ENCODE assay signal across 37 cellular contexts in genomic region chr2:205193121-205193520, GRCh38.
"Had no signal": no experiment of that assay in that cellular context is flagged by ENCODE, and none has a peak within 500 bp of the region (broad histone marks: within the 10 kb centered on the region; RNA-seq: fewer than 3 reads in every experiment).

No MANE protein-coding gene starts in this region.

- H3K27me3 Mint-ChIP-seq: activated CD4-positive, alpha-beta memory T cell treated with anti-CD3 and anti-CD28 coated beads, Interleukin-2, amount 10 ng/mL, durations not matched to agents 7 days and 5 days; activated CD4-positive, alpha-beta T cell treated with anti-CD3 and anti-CD28 coated beads for 36 hours; activated CD4-positive, alpha-beta T cell treated with anti-CD3 and anti-CD28 coated beads, Interleukin-2, amount 10 ng/mL, durations not matched to agents 7 days and 5 days; activated CD8-positive, alpha-beta memory T cell treated with anti-CD3 and anti-CD28 coated beads, Interleukin-2, amount 10 ng/mL, durations not matched to agents 7 days and 5 days; activated naive CD4-positive, alpha-beta T cell treated with anti-CD3 and anti-CD28 coated beads, Interleukin-2, amount 10 ng/mL, durations not matched to agents 7 days and 5 days; activated naive CD4-positive, alpha-beta T cell treated with anti-CD3 and anti-CD28 coated beads, Interleukin-2, amount 50 U/mL, for 24 hours; activated naive CD8-positive, alpha-beta T cell; activated naive CD8-positive, alpha-beta T cell treated with anti-CD3 and anti-CD28 coated beads, Interleukin-2, amount 10 ng/mL, durations not matched to agents 7 days and 5 days; activated naive CD8-positive, alpha-beta T cell treated with anti-CD3 and anti-CD28 coated beads, Interleukin-2, amount 50 U/mL, for 24 hours; activated T-cell treated with anti-CD3 and anti-CD28 coated beads, Interleukin-2, amount 50 U/mL, for 24 hours; central memory CD8-positive, alpha-beta T cell had no signal

- ATAC-seq: activated CD4-positive, alpha-beta T cell treated with anti-CD3 and anti-CD28 coated beads for 36 hours; activated CD4-positive, CD25-positive, alpha-beta regulatory T cell treated with anti-CD3 and anti-CD28 coated beads, Interleukin-2, amount 50 U/mL, for 24 hours; activated CD8-positive, alpha-beta memory T cell treated with anti-CD3 and anti-CD28 coated beads, Interleukin-2, amount 10 ng/mL, durations not matched to agents 7 days and 5 days; activated CD8-positive, alpha-beta T cell treated with anti-CD3 and anti-CD28 coated beads, Interleukin-2, amount 10 ng/mL, durations not matched to agents 7 days and 5 days; activated naive CD8-positive, alpha-beta T cell treated with anti-CD3 and anti-CD28 coated beads, Interleukin-2, amount 50 U/mL, for 24 hours had no signal

- H3K9me3 Mint-ChIP-seq: activated CD4-positive, alpha-beta memory T cell treated with anti-CD3 and anti-CD28 coated beads, Interleukin-2, amount 10 ng/mL, durations not matched to agents 7 days and 5 days; activated CD4-positive, alpha-beta T cell treated with anti-CD3 and anti-CD28 coated beads, Interleukin-2, amount 10 ng/mL, durations not matched to agents 7 days and 5 days; activated naive CD4-positive, alpha-beta T cell treated with anti-CD3 and anti-CD28 coated beads, Interleukin-2, amount 10 ng/mL, durations not matched to agents 7 days and 5 days; activated naive CD4-positive, alpha-beta T cell treated with anti-CD3 and anti-CD28 coated beads, Interleukin-2, amount 50 U/mL, for 24 hours; activated naive CD8-positive, alpha-beta T cell treated with anti-CD3 and anti-CD28 coated beads, Interleukin-2, amount 50 U/mL, for 24 hours; activated T-cell treated with anti-CD3 and anti-CD28 coated beads, Interleukin-2, amount 50 U/mL, for 24 hours; activated T-helper 2 cell treated with anti-CD3 and anti-CD28 coated beads, Interferon-gamma antibody, Interleukin-2, Interleukin-4, amounts not matched to agents 10 μg/mL and 5 μg/mL and 100 μg/mL, durations not matched to agents 14 hours and 24 hours and 36 hours; brain; central memory CD8-positive, alpha-beta T cell; T-helper 1 cell treated with Interleukin-12 subunit alpha and Interleukin-12 subunit beta and Interleukin-4 antibody, amounts not matched to agents 30 μg/mL and 1 μg/mL, for 36 hours; T-helper 2 cell treated with Interferon-gamma antibody and Interleukin-4, amounts not matched to agents 5 μg/mL and 100 μg/mL, for 36 hours; WTC11 had no signal

- DNase-seq: activated CD4-positive, alpha-beta memory T cell treated with anti-CD3 and anti-CD28 coated beads, Interleukin-2, amount 10 ng/mL, durations not matched to agents 7 days and 5 days; activated CD4-positive, alpha-beta T cell treated with anti-CD3 and anti-CD28 coated beads for 1 hour; activated CD4-positive, alpha-beta T cell treated with anti-CD3 and anti-CD28 coated beads for 36 hours; activated CD4-positive, alpha-beta T cell treated with anti-CD3 and anti-CD28 coated beads for 48 hours; activated CD4-positive, alpha-beta T cell treated with anti-CD3 and anti-CD28 coated beads, Interleukin-2, amount 50 U/mL, for 48 hours; activated CD4-positive, CD25-positive, alpha-beta regulatory T cell; activated CD8-positive, alpha-beta memory T cell treated with anti-CD3 and anti-CD28 coated beads for 24 hours; activated CD8-positive, alpha-beta memory T cell treated with anti-CD3 and anti-CD28 coated beads, Interleukin-2, amount 10 ng/mL, durations not matched to agents 7 days and 5 days; activated CD8-positive, alpha-beta memory T cell treated with anti-CD3 and anti-CD28 coated beads, Interleukin-2, amount 50 U/mL, for 48 hours; activated CD8-positive, alpha-beta T cell treated with anti-CD3 and anti-CD28 coated beads, Interleukin-2, amount 10 ng/mL, durations not matched to agents 7 days and 5 days; activated effector memory CD4-positive, alpha-beta T cell treated with Interleukin-2 at 50 U/mL for 16 hours; activated gamma-delta T cell; activated naive CD4-positive, alpha-beta T cell treated with Interleukin-2 at 50 U/mL for 16 hours; activated naive CD8-positive, alpha-beta T cell treated with anti-CD3 and anti-CD28 coated beads, Interleukin-2, amount 10 ng/mL, durations not matched to agents 7 days and 5 days; activated naive CD8-positive, alpha-beta T cell treated with anti-CD3 and anti-CD28 coated beads, Interleukin-2, amount 50 U/mL, for 24 hours; activated T-cell treated with anti-CD3 and anti-CD28 coated beads, Interleukin-2, amount 50 U/mL, for 24 hours; activated T-cell treated with anti-CD3 and anti-CD28 coated beads, Interleukin-2, amount 50 U/mL, for 48 hours; amygdala; anterior cingulate cortex; caudate nucleus; cerebellar nuclear complex; T-helper 1 cell; T-helper 9 cell had no signal

- H3K27ac Mint-ChIP-seq: activated CD4-positive, alpha-beta memory T cell treated with anti-CD3 and anti-CD28 coated beads, Interleukin-2, amount 10 ng/mL, durations not matched to agents 7 days and 5 days; activated CD4-positive, alpha-beta T cell treated with anti-CD3 and anti-CD28 coated beads for 36 hours; activated CD4-positive, alpha-beta T cell treated with anti-CD3 and anti-CD28 coated beads, Interleukin-2, amount 10 ng/mL, durations not matched to agents 7 days and 5 days; activated CD8-positive, alpha-beta memory T cell treated with anti-CD3 and anti-CD28 coated beads, Interleukin-2, amount 10 ng/mL, durations not matched to agents 7 days and 5 days; activated CD8-positive, alpha-beta T cell treated with anti-CD3 and anti-CD28 coated beads, Interleukin-2, amount 10 ng/mL, durations not matched to agents 7 days and 5 days; activated naive CD4-positive, alpha-beta T cell treated with anti-CD3 and anti-CD28 coated beads, Interleukin-2, amount 10 ng/mL, durations not matched to agents 7 days and 5 days; activated naive CD4-positive, alpha-beta T cell treated with anti-CD3 and anti-CD28 coated beads, Interleukin-2, amount 50 U/mL, for 24 hours; activated naive CD8-positive, alpha-beta T cell; activated naive CD8-positive, alpha-beta T cell treated with anti-CD3 and anti-CD28 coated beads, Interleukin-2, amount 10 ng/mL, durations not matched to agents 7 days and 5 days; activated naive CD8-positive, alpha-beta T cell treated with anti-CD3 and anti-CD28 coated beads, Interleukin-2, amount 50 U/mL, for 24 hours; activated T-cell treated with anti-CD3 and anti-CD28 coated beads, Interleukin-2, amount 50 U/mL, for 24 hours; activated T-helper 2 cell treated with anti-CD3 and anti-CD28 coated beads, Interferon-gamma antibody, Interleukin-2, Interleukin-4, amounts not matched to agents 10 μg/mL and 5 μg/mL and 100 μg/mL, durations not matched to agents 14 hours and 24 hours and 36 hours; T-helper 1 cell treated with Interleukin-12 subunit alpha and Interleukin-12 subunit beta and Interleukin-4 antibody, amounts not matched to agents 30 μg/mL and 1 μg/mL, for 36 hours; T-helper 2 cell treated with Interferon-gamma antibody and Interleukin-4, amounts not matched to agents 5 μg/mL and 100 μg/mL, for 36 hours; WTC11 had no signal

- H3K4me1 Mint-ChIP-seq: activated CD4-positive, alpha-beta memory T cell treated with anti-CD3 and anti-CD28 coated beads, Interleukin-2, amount 10 ng/mL, durations not matched to agents 7 days and 5 days; activated CD8-positive, alpha-beta memory T cell treated with anti-CD3 and anti-CD28 coated beads, Interleukin-2, amount 10 ng/mL, durations not matched to agents 7 days and 5 days; central memory CD8-positive, alpha-beta T cell had no signal

- H3K27ac ChIP-seq: ascending aorta, cardiac muscle cell, VCaP had no signal

- H3K4me3 ChIP-seq: ascending aorta, cardiac muscle cell had no signal

- H3K4me1 ChIP-seq: ascending aorta had no signal

- H3K27me3 ChIP-seq: ascending aorta, cardiac muscle cell had no signal

- H3K36me3 ChIP-seq: ascending aorta, cardiac muscle cell had no signal

- H3K36me3 Mint-ChIP-seq: activated CD8-positive, alpha-beta memory T cell treated with anti-CD3 and anti-CD28 coated beads, Interleukin-2, amount 10 ng/mL, durations not matched to agents 7 days and 5 days; activated naive CD4-positive, alpha-beta T cell treated with anti-CD3 and anti-CD28 coated beads, Interleukin-2, amount 50 U/mL, for 24 hours; activated naive CD8-positive, alpha-beta T cell; activated naive CD8-positive, alpha-beta T cell treated with anti-CD3 and anti-CD28 coated beads, Interleukin-2, amount 10 ng/mL, durations not matched to agents 7 days and 5 days; brain; WTC11 had no signal

- H3K9me3 ChIP-seq: ascending aorta had no signal

- H3K4me3 Mint-ChIP-seq: activated CD4-positive, alpha-beta memory T cell treated with anti-CD3 and anti-CD28 coated beads, Interleukin-2, amount 10 ng/mL, durations not matched to agents 7 days and 5 days; activated CD4-positive, alpha-beta T cell treated with anti-CD3 and anti-CD28 coated beads for 36 hours; activated CD4-positive, alpha-beta T cell treated with anti-CD3 and anti-CD28 coated beads, Interleukin-2, amount 10 ng/mL, durations not matched to agents 7 days and 5 days; activated CD8-positive, alpha-beta memory T cell treated with anti-CD3 and anti-CD28 coated beads, Interleukin-2, amount 10 ng/mL, durations not matched to agents 7 days and 5 days; activated CD8-positive, alpha-beta T cell treated with anti-CD3 and anti-CD28 coated beads, Interleukin-2, amount 10 ng/mL, durations not matched to agents 7 days and 5 days; activated naive CD4-positive, alpha-beta T cell treated with anti-CD3 and anti-CD28 coated beads, Interleukin-2, amount 10 ng/mL, durations not matched to agents 7 days and 5 days; activated naive CD4-positive, alpha-beta T cell treated with anti-CD3 and anti-CD28 coated beads, Interleukin-2, amount 50 U/mL, for 24 hours; activated naive CD8-positive, alpha-beta T cell; activated naive CD8-positive, alpha-beta T cell treated with anti-CD3 and anti-CD28 coated beads, Interleukin-2, amount 10 ng/mL, durations not matched to agents 7 days and 5 days; activated naive CD8-positive, alpha-beta T cell treated with anti-CD3 and anti-CD28 coated beads, Interleukin-2, amount 50 U/mL, for 24 hours; activated T-cell treated with anti-CD3 and anti-CD28 coated beads, Interleukin-2, amount 50 U/mL, for 24 hours; brain; central memory CD8-positive, alpha-beta T cell; T-helper 1 cell treated with Interleukin-12 subunit alpha and Interleukin-12 subunit beta and Interleukin-4 antibody, amounts not matched to agents 30 μg/mL and 1 μg/mL, for 36 hours; T-helper 2 cell treated with Interferon-gamma antibody and Interleukin-4, amounts not matched to agents 5 μg/mL and 100 μg/mL, for 36 hours; WTC11 had no signal
